ENCODE assay signal across 18 cellular contexts in the genomic region with DNA sequence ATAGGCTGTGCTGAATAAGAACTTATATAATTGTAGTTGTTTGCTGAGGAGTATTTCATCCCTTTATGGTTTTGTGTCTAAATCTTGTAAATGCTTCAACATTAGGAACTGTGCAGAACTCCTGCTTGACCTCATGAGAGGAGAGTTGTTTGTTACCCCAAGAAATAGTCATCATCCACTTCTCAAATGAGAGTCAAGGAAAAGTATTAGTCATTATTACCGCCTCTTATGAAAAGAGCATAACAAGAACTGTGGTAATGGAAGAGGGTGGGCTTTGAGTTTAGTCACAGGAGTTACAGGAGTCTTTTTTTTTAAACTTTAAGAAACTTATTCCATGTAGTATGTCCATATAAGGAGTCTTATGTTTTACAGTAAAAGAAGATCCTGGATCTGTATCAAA.
DNase-seq lines count a peak whose midpoint lies in the region; ATAC-seq and TF ChIP-seq lines count a peak whose summit lies in the region.
"Had no signal": no experiment of that assay in that cellular context is flagged by ENCODE, and none has a peak within 500 bp of the region (broad histone marks: within the 10 kb centered on the region; RNA-seq: fewer than 3 reads in every experiment).

No MANE protein-coding gene starts in this region.

- intact Hi-C loops in Right ventricle myocardium superior (cut with DNase I): no loop called here

- ATAC-seq in stimulated activated naive CD8-positive, alpha-beta T cell treated with anti-CD3 and anti-CD28 coated beads, Interleukin-15, Interleukin-2, amounts not matched to agents 100 U/mL and 50 U/mL, for 24 hours: peak; percentile 69
- ATAC-seq in stimulated activated naive CD8-positive, alpha-beta T cell treated with anti-CD3 and anti-CD28 coated beads, Interleukin-15, amount 100 ng/mL, for 72 hours: no peak
- peak; percentile 84 for ATAC-seq in activated naive CD8-positive, alpha-beta T cell treated with anti-CD3 and anti-CD28 coated beads, Interleukin-2, amount 50 U/mL, for 24 hours
- ATAC-seq in Right ventricle myocardium superior (ENCODE audit: poor library complexity): no peak
- ATAC-seq: Right ventricle myocardium inferior had no signal

- H3K27me3 Mint-ChIP-seq in stimulated activated naive CD8-positive, alpha-beta T cell treated with anti-CD3 and anti-CD28 coated beads, Interleukin-15, amount 100 ng/mL, for 72 hours: no peaks in the 10 kb centered on the region
- no peaks in the 10 kb centered on the region for H3K27me3 Mint-ChIP-seq in activated naive CD8-positive, alpha-beta T cell treated with anti-CD3 and anti-CD28 coated beads, Interleukin-2, amount 50 U/mL, for 24 hours
- H3K27me3 Mint-ChIP-seq: CD8-positive, alpha-beta memory T cell; IgD-negative memory B cell had no signal

- TF ChIP-seq CTCF in choroid plexus epithelial cell (conservative IDR thresholded peaks at IDR 0.05; ENCODE audit: low read depth, low read length): no peak

- H3K4me3 ChIP-seq in choroid plexus epithelial cell (ENCODE audit: low read depth, low read length): no peak overlapping the region

- peaks cover 16 to 24% of the 10 kb centered on the region in 2 donors for H3K9me3 Mint-ChIP-seq in stimulated activated naive CD8-positive, alpha-beta T cell treated with anti-CD3 and anti-CD28 coated beads, Interleukin-15, amount 100 ng/mL, for 72 hours
- peaks cover 25% of the 10 kb centered on the region for H3K9me3 Mint-ChIP-seq in activated naive CD8-positive, alpha-beta T cell treated with anti-CD3 and anti-CD28 coated beads, Interleukin-2, amount 50 U/mL, for 24 hours

- H3K36me3 Mint-ChIP-seq in activated naive CD8-positive, alpha-beta T cell treated with anti-CD3 and anti-CD28 coated beads, Interleukin-2, amount 50 U/mL, for 24 hours (ENCODE audit: low read depth): peaks cover 45% of the 10 kb centered on the region

- DNase-seq in stimulated activated naive CD8-positive, alpha-beta T cell treated with anti-CD3 and anti-CD28 coated beads, Interleukin-15, Interleukin-2, amounts not matched to agents 100 U/mL and 50 U/mL, for 24 hours: no peak
- DNase-seq in stimulated activated naive CD8-positive, alpha-beta T cell treated with anti-CD3 and anti-CD28 coated beads, Interleukin-15, amount 100 ng/mL, for 72 hours: no peak
- no peak for DNase-seq in activated naive CD8-positive, alpha-beta T cell treated with anti-CD3 and anti-CD28 coated beads, Interleukin-2, amount 50 U/mL, for 24 hours
- DNase-seq in choroid plexus epithelial cell (ENCODE audit: low read depth): peak; percentile 7
- no peak for DNase-seq in SK-N-DZ (ENCODE audit: low spot score)
- DNase-seq in Right ventricle myocardium superior: no peak
- DNase-seq in COLO829 (ENCODE audit: low spot score): no peak
- DNase-seq: CD8-positive, alpha-beta memory T cell; Karpas-422; MM.1S; NCI-H1048; NCI-H1417 treated with DMSO at 0.1 percent for 48 hours; NCI-H187; NCI-H446 treated with DMSO at 0.1 percent for 48 hours; NCI-H526 treated with DMSO at 0.1 percent for 48 hours; OCI-M1 had no signal

- no peak overlapping the region for H3K27ac Mint-ChIP-seq in stimulated activated naive CD8-positive, alpha-beta T cell treated with anti-CD3 and anti-CD28 coated beads, Interleukin-15, amount 100 ng/mL, for 72 hours
- H3K27ac Mint-ChIP-seq in activated naive CD8-positive, alpha-beta T cell treated with anti-CD3 and anti-CD28 coated beads, Interleukin-2, amount 50 U/mL, for 24 hours: no peak overlapping the region
- H3K27ac Mint-ChIP-seq: CD8-positive, alpha-beta memory T cell; IgD-negative memory B cell had no signal

- peaks cover 5% of the 10 kb centered on the region for H3K4me1 Mint-ChIP-seq in stimulated activated naive CD8-positive, alpha-beta T cell treated with anti-CD3 and anti-CD28 coated beads, Interleukin-15, amount 100 ng/mL, for 72 hours
- peaks cover 6% of the 10 kb centered on the region for H3K4me1 Mint-ChIP-seq in activated naive CD8-positive, alpha-beta T cell treated with anti-CD3 and anti-CD28 coated beads, Interleukin-2, amount 50 U/mL, for 24 hours

- H3K4me3 Mint-ChIP-seq in stimulated activated naive CD8-positive, alpha-beta T cell treated with anti-CD3 and anti-CD28 coated beads, Interleukin-15, amount 100 ng/mL, for 72 hours: no peak overlapping the region
- H3K4me3 Mint-ChIP-seq in activated naive CD8-positive, alpha-beta T cell treated with anti-CD3 and anti-CD28 coated beads, Interleukin-2, amount 50 U/mL, for 24 hours: no peak overlapping the region
- H3K4me3 Mint-ChIP-seq: CD8-positive, alpha-beta memory T cell; IgD-negative memory B cell had no signal

Comparison
In these comparisons a context has a peak if more than half of its experiments do, and no peak if none do; other contexts are left out.
1. ATAC-seq: peak in stimulated activated naive CD8-positive, alpha-beta T cell treated with anti-CD3 and anti-CD28 coated beads, Interleukin-15, Interleukin-2, amounts not matched to agents 100 U/mL and 50 U/mL, for 24 hours (single experiment) and activated naive CD8-positive, alpha-beta T cell treated with anti-CD3 and anti-CD28 coated beads, Interleukin-2, amount 50 U/mL, for 24 hours (single experiment); none in stimulated activated naive CD8-positive, alpha-beta T cell treated with anti-CD3 and anti-CD28 coated beads, Interleukin-15, amount 100 ng/mL, for 72 hours (single experiment) and Right ventricle myocardium superior (single experiment).